ENCODE assay signal across 8 cellular contexts in the genomic region with DNA sequence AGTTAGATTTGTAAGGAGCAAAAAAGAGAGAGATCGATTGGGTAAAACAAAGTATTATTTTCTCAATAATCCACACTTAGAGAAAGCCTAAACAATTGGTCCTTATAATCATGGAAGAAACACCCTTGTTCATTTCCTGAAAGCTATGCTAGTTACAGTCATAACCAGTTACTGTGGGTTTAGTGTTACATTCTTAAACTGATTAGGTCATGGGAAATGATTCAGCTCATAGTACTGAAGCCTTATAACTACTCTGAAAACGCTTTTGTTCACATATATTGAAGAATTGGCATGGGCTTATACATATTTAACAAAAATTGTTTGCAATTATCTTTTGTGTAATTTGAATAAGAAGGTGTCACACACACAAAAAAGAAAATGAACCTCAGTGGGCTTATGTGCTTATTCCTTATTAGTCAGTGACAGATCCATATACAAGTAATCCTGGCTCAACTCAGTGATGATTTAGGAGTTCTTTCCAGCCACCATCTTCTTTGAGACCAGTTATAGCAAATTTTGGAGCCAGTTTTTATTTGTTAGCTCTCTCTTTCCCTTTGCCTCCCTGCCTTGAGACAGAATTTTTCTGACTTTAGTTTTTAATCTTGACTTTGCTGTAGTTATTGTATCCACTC.
DNase-seq lines count a peak whose midpoint lies in the region; ATAC-seq and TF ChIP-seq lines count a peak whose summit lies in the region.

No MANE protein-coding gene starts in this region.

- H3K9me3 Mint-ChIP-seq in activated naive CD4-positive, alpha-beta T cell treated with anti-CD3 and anti-CD28 coated beads for 36 hours: no peaks in the 10 kb centered on the region
- H3K9me3 Mint-ChIP-seq in activated naive CD4-positive, alpha-beta T cell treated with anti-CD3 and anti-CD28 coated beads, Interleukin-2, amount 10 ng/mL, durations not matched to agents 7 days and 5 days: no peaks in the 10 kb centered on the region

- no peaks in the 10 kb centered on the region for H3K4me1 ChIP-seq in body of pancreas

- CTCF ChIA-PET in activated naive CD4-positive, alpha-beta T cell treated with anti-CD3 and anti-CD28 coated beads for 36 hours (lab: Charles Lee): interaction anchor here (1.0 kb wide), 1 partner anchor 304 kb away, joined by 3 read pairs; no protein-coding TSS in a partner anchor
- CTCF ChIA-PET in activated naive CD4-positive, alpha-beta T cell treated with anti-CD3 and anti-CD28 coated beads, Interleukin-2, amount 10 ng/mL, durations not matched to agents 7 days and 5 days (lab: Charles Lee): interaction anchor here (0.6 to 2.3 kb wide), 4 partner anchors 11 to 371 kb away, joined by 3 to 5 read pairs (median 4); no protein-coding TSS in a partner anchor

- intact Hi-C loops in activated naive CD4-positive, alpha-beta T cell treated with anti-CD3 and anti-CD28 coated beads for 36 hours (cut with micrococcal nuclease): loop anchor here (1.0 to 5.0 kb wide), 9 partner anchors 51 to 1943 kb away; no protein-coding TSS in a partner anchor
- intact Hi-C loops in body of pancreas (cut with DNase I) (no loop called here), dorsolateral prefrontal cortex (cut with DNase I) (loop anchor here in 1 of 2 donors (10.0 kb wide), 1 partner anchor 1181 kb away; no protein-coding TSS in a partner anchor), posterior cingulate gyrus (cut with DNase I) (no loop called here)

- no peak for TF ChIP-seq POLR2A in body of pancreas (IDR thresholded peaks at IDR 0.05)

- H3K4me3 Mint-ChIP-seq in activated naive CD4-positive, alpha-beta T cell treated with anti-CD3 and anti-CD28 coated beads for 36 hours: no peak overlapping the region
- H3K4me3 Mint-ChIP-seq in activated naive CD4-positive, alpha-beta T cell treated with anti-CD3 and anti-CD28 coated beads, Interleukin-2, amount 10 ng/mL, durations not matched to agents 7 days and 5 days: no peak overlapping the region

- 24 to 30% methylated on average over 2 of the region's 2 CpGs for WGBS in body of pancreas, 2 donors

- ATAC-seq in HG03439 (IDR thresholded peaks at IDR 0.05; ENCODE audit: unreplicated experiment) (peak; percentile 77), body of pancreas (peak; percentile 78)

- peak overlapping the region; percentile 21 for H3K27ac Mint-ChIP-seq in activated naive CD4-positive, alpha-beta T cell treated with anti-CD3 and anti-CD28 coated beads for 36 hours
- H3K27ac Mint-ChIP-seq in activated naive CD4-positive, alpha-beta T cell treated with anti-CD3 and anti-CD28 coated beads, Interleukin-2, amount 10 ng/mL, durations not matched to agents 7 days and 5 days: no peak overlapping the region

- H3K4me3 ChIP-seq in body of pancreas (no peak overlapping the region), retinal pigment epithelial cell (ENCODE audit: low read length) (no peak overlapping the region), dorsolateral prefrontal cortex (no peak overlapping the region)

- TF ChIP-seq CTCF in body of pancreas (IDR thresholded peaks at IDR 0.05) (no peak), retinal pigment epithelial cell (conservative IDR thresholded peaks at IDR 0.05; ENCODE audit: low read depth, low read length) (no peak), dorsolateral prefrontal cortex (IDR thresholded peaks at IDR 0.05 in 54 of 56, conservative IDR thresholded peaks at IDR 0.05 in 2 of 56; ENCODE audit: low read depth in 1 of 56, partially characterized antibody in 56 of 56) (no peak)

- H3K27me3 ChIP-seq in body of pancreas (no peaks in the 10 kb centered on the region), dorsolateral prefrontal cortex (no peaks in the 10 kb centered on the region)

- H3K36me3 Mint-ChIP-seq in activated naive CD4-positive, alpha-beta T cell treated with anti-CD3 and anti-CD28 coated beads for 36 hours (ENCODE audit: low read depth): no peaks in the 10 kb centered on the region
- H3K36me3 Mint-ChIP-seq in activated naive CD4-positive, alpha-beta T cell treated with anti-CD3 and anti-CD28 coated beads, Interleukin-2, amount 10 ng/mL, durations not matched to agents 7 days and 5 days: no peaks in the 10 kb centered on the region

- H3K4me1 Mint-ChIP-seq in activated naive CD4-positive, alpha-beta T cell treated with anti-CD3 and anti-CD28 coated beads for 36 hours (ENCODE audit: low read depth): peaks cover 15% of the 10 kb centered on the region
- H3K4me1 Mint-ChIP-seq in activated naive CD4-positive, alpha-beta T cell treated with anti-CD3 and anti-CD28 coated beads, Interleukin-2, amount 10 ng/mL, durations not matched to agents 7 days and 5 days: no peaks in the 10 kb centered on the region

- H3K27me3 Mint-ChIP-seq in activated naive CD4-positive, alpha-beta T cell treated with anti-CD3 and anti-CD28 coated beads for 36 hours (ENCODE audit: low read depth): peaks cover 9% of the 10 kb centered on the region
- peaks cover 7% of the 10 kb centered on the region for H3K27me3 Mint-ChIP-seq in activated naive CD4-positive, alpha-beta T cell treated with anti-CD3 and anti-CD28 coated beads, Interleukin-2, amount 10 ng/mL, durations not matched to agents 7 days and 5 days

- no peak for DNase-seq in activated naive CD4-positive, alpha-beta T cell treated with anti-CD3 and anti-CD28 coated beads for 36 hours
- no peak for DNase-seq in activated naive CD4-positive, alpha-beta T cell treated with anti-CD3 and anti-CD28 coated beads, Interleukin-2, amount 10 ng/mL, durations not matched to agents 7 days and 5 days
- DNase-seq in body of pancreas: no peak
- DNase-seq in retinal pigment epithelial cell (ENCODE audit: low read depth): peak; percentile 92
- DNase-seq in dorsolateral prefrontal cortex: no peak
- no peak for DNase-seq in posterior cingulate gyrus
- no peak for DNase-seq in NCI-H1694 (lab: John Stamatoyannopoulos, UW)

- H3K36me3 ChIP-seq in body of pancreas (replicated peaks in 1 of 2; ENCODE audit: insufficient read depth in 1 of 2, low read depth in 2 of 2): no peaks in the 10 kb centered on the region

- H3K27ac ChIP-seq in body of pancreas (peak overlapping the region in 2 of 4 donors; percentile 9 to 22), dorsolateral prefrontal cortex (no peak overlapping the region)

- H3K9me3 ChIP-seq in body of pancreas: no peaks in the 10 kb centered on the region
